24 cellular contexts compared by ENCODE assay signal in genomic region chr5:146003852-146004251, GRCh38.
"Had no signal": no experiment of that assay in that cellular context is flagged by ENCODE, and none has a peak within 500 bp of the region (broad histone marks: within the 10 kb centered on the region; RNA-seq: fewer than 3 reads in every experiment).

No MANE protein-coding gene starts in this region.

- H3K4me1 ChIP-seq: lower lobe of right lung, psoas muscle, right atrium auricular region had no signal

- FAIRE-seq: endothelial cell of umbilical vein had no signal

- H3K9me3 ChIP-seq: heart right ventricle, lower lobe of right lung, psoas muscle, right atrium auricular region had no signal

- H3K27me3 ChIP-seq: brain microvascular endothelial cell, heart right ventricle, ovary, right atrium auricular region had no signal

- H3K4me3 ChIP-seq: heart right ventricle, lower lobe of right lung, ovary, psoas muscle, right atrium auricular region had no signal

- H3K27ac ChIP-seq: brain microvascular endothelial cell, heart right ventricle, lower lobe of right lung, ovary, psoas muscle, right atrium auricular region, VCaP had no signal

- ATAC-seq: activated CD4-positive, CD25-positive, alpha-beta regulatory T cell treated with anti-CD3 and anti-CD28 coated beads, Interleukin-2, amount 50 U/mL, for 24 hours; activated CD8-positive, alpha-beta memory T cell treated with anti-CD3 and anti-CD28 coated beads, Interleukin-2, amount 10 ng/mL, durations not matched to agents 7 days and 5 days; activated CD8-positive, alpha-beta T cell treated with anti-CD3 and anti-CD28 coated beads for 36 hours; esophagus mucosa; heart right ventricle; left lobe of liver; lower lobe of right lung; naive thymus-derived CD4-positive, alpha-beta T cell; psoas muscle had no signal

- DNase-seq: activated CD4-positive, alpha-beta T cell treated with anti-CD3 and anti-CD28 coated beads, Interleukin-2, amount 10 ng/mL, durations not matched to agents 24 days and 14 days; activated CD8-positive, alpha-beta memory T cell treated with anti-CD3 and anti-CD28 coated beads, Interleukin-2, amount 10 ng/mL, durations not matched to agents 7 days and 5 days; activated CD8-positive, alpha-beta T cell treated with anti-CD3 and anti-CD28 coated beads for 36 hours; activated effector memory CD4-positive, alpha-beta T cell treated with anti-CD3 and anti-CD28 coated beads, Interleukin-2, amount 50 U/mL, for 16 hours; activated naive CD4-positive, alpha-beta T cell treated with anti-CD3 and anti-CD28 coated beads, Interleukin-2, amount 10 ng/mL, durations not matched to agents 7 days and 5 days; activated T-cell treated with anti-CD3 and anti-CD28 coated beads for 4 hours; anterior cingulate cortex; brain microvascular endothelial cell; caudate nucleus; effector memory CD4-positive, alpha-beta T cell; heart right ventricle; kidney; lower lobe of right lung; naive thymus-derived CD4-positive, alpha-beta T cell; ovary; psoas muscle; stimulated activated CD4-positive, alpha-beta T cell treated with anti-CD3 and anti-CD28 coated beads, Interleukin-4, amount 100 ng/mL, for 24 hours; stimulated activated naive CD4-positive, alpha-beta T cell treated with Interleukin-2 at 50 U/mL for 16 hours had no signal

- H3K36me3 ChIP-seq: brain microvascular endothelial cell, heart right ventricle, lower lobe of right lung, ovary, right atrium auricular region had no signal
